In genomic region chr1:55813619-55814018, GRCh38 we compare ENCODE assay signal across 1 cellular context.
TF ChIP-seq lines count a peak whose summit lies in the region.

No MANE protein-coding gene starts in this region.

TF ChIP-seq in IMR-90, 13 proteins besides CTCF, POLR2A, EP300 and RAD21 (continued from another document):
- TF ChIP-seq RCOR1 (IDR thresholded peaks at IDR 0.05; ENCODE audit: insufficient replicate concordance, low read length): no peak
